ENCODE assay signal across 1 cellular context in genomic region chr6:28940859-28941680, GRCh38.
A peak's percentile ranks its signal among the peaks of the same experiment; 100 is the strongest.
TF ChIP-seq lines count a peak whose summit lies in the region.

No MANE protein-coding gene starts in this region.

TF ChIP-seq in HepG2, 621 proteins besides CTCF, POLR2A, EP300 and RAD21 (continued from another document):
- TF ChIP-seq HIC2 (CRISPR knock-in tag; IDR thresholded peaks at IDR 0.05; ENCODE audit: low read depth) (no peak), ZNF343 (CRISPR knock-in tag; IDR thresholded peaks at IDR 0.05) (no peak), SRSF1 (optimal IDR thresholded peaks at IDR 0.05; ENCODE audit: low read depth, low read length) (no peak), ZNF317 (CRISPR knock-in tag; IDR thresholded peaks at IDR 0.05) (no peak; the same call in 1 of the 2 replicates), ZNF546 (CRISPR knock-in tag; conservative IDR thresholded peaks at IDR 0.05) (no peak), JDP2 (CRISPR knock-in tag; IDR thresholded peaks at IDR 0.05; ENCODE audit: borderline replicate concordance) (no peak), ZC3H13 (CRISPR knock-in tag; IDR thresholded peaks at IDR 0.05) (no peak), GABPA (IDR thresholded peaks at IDR 0.05; ENCODE audit: low read depth, low read length) (no peak), GABPA (CRISPR knock-in tag; IDR thresholded peaks at IDR 0.05; ENCODE audit: low read depth) (peak; percentile 60; the same call in 1 of the 2 replicates), PRPF4 (IDR thresholded peaks at IDR 0.05; ENCODE audit: low read depth, low read length, poor library complexity, severe bottlenecking) (no peak), ZNF570 (CRISPR knock-in tag; IDR thresholded peaks at IDR 0.05; ENCODE audit: borderline replicate concordance) (no peak), SNAPC2 (CRISPR knock-in tag; IDR thresholded peaks at IDR 0.05) (no peak; the same call in 1 of the 2 replicates), ZSCAN9 (CRISPR knock-in tag; IDR thresholded peaks at IDR 0.05; ENCODE audit: borderline replicate concordance) (peak; percentile 68), ZFYVE20 (CRISPR knock-in tag; IDR thresholded peaks at IDR 0.05; ENCODE audit: borderline replicate concordance, low read depth) (no peak), BRD4 (CRISPR knock-in tag; IDR thresholded peaks at IDR 0.05) (no peak), ZNF30 (CRISPR knock-in tag; IDR thresholded peaks at IDR 0.05) (no peak), ERF (CRISPR knock-in tag; IDR thresholded peaks at IDR 0.05) (peak; percentile 72), NR2C2 (CRISPR knock-in tag; IDR thresholded peaks at IDR 0.05; ENCODE audit: borderline replicate concordance) (no peak; the same call in 1 of the 2 replicates), ZNF609 (CRISPR knock-in tag; IDR thresholded peaks at IDR 0.05; ENCODE audit: borderline replicate concordance) (no peak), ZNF740 (CRISPR knock-in tag; IDR thresholded peaks at IDR 0.05) (no peak), SP4 (CRISPR knock-in tag; IDR thresholded peaks at IDR 0.05) (peak; percentile 38; the same call in 1 of the 2 replicates), MLXIP (CRISPR knock-in tag; IDR thresholded peaks at IDR 0.05; ENCODE audit: borderline replicate concordance) (0 out of 2 replicates have a peak, but pooled peaks have one; percentile 29), U2AF1 (optimal IDR thresholded peaks at IDR 0.05; ENCODE audit: low read depth, low read length) (no peak), HNRNPL (IDR thresholded peaks at IDR 0.05; ENCODE audit: low read depth, low read length) (no peak), SP2 (CRISPR knock-in tag; IDR thresholded peaks at IDR 0.05) (no peak), ZNF788 (CRISPR knock-in tag; IDR thresholded peaks at IDR 0.05; ENCODE audit: borderline replicate concordance) (peak; percentile 58; the same call in 1 of the 2 replicates), MYNN (CRISPR knock-in tag; IDR thresholded peaks at IDR 0.05; ENCODE audit: low read depth) (no peak), PHB2 (IDR thresholded peaks at IDR 0.05; ENCODE audit: partially characterized antibody) (no peak), ETV5 (CRISPR knock-in tag; IDR thresholded peaks at IDR 0.05; ENCODE audit: borderline replicate concordance) (peak; percentile 29; the same call in 1 of the 2 replicates), RNF219 (CRISPR knock-in tag; IDR thresholded peaks at IDR 0.05) (0 out of 2 replicates have a peak, but pooled peaks have one; percentile 19), ZBTB39 (CRISPR knock-in tag; IDR thresholded peaks at IDR 0.05) (0 out of 2 replicates have a peak, but pooled peaks have one; percentile 13)
